12 cellular contexts compared by ENCODE assay signal in the genomic region with DNA sequence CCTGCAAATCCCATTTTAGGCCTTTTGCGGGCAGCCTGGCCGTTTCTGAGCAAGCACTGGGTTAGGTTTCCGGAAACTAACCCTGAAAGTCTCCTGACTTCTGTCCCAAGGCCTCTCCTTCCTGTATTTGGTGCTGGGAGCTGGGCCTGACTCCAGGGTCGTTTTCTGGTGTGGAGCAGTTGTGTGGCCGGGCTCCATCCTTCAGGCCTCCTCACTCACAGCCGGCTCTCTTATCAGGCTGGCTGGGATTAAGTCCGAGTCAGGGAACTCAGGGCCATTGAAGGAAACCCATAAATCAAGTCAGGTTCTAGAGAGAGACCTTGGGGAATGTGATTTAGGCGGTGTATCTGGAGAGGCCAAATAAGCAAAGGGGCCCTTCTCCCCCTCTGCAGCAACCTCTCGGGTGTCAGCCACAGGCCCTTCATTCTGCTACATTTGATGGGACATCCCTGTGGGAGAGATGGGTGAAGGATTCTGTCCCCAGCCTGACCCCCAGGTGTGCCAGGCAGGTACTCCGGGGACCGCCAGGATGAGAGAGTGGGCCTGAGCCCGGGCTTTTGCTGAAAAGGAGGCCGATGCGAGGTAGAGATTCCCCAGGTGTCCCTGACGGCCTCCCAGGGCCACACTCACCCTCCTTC. TPM values are rescaled to one million over a fixed set of nuclear protein-coding genes. Genes with fewer than 3 reads are reported as not detected.
A peak's percentile ranks its signal among the peaks of the same experiment; 100 is the strongest.
DNase-seq lines count a peak whose midpoint lies in the region; ATAC-seq and TF ChIP-seq lines count a peak whose summit lies in the region.
"Had no signal": no experiment of that assay in that cellular context is flagged by ENCODE, and none has a peak within 500 bp of the region (broad histone marks: within the 10 kb centered on the region; RNA-seq: fewer than 3 reads in every experiment).

No MANE protein-coding gene starts in this region.

- H3K4me1 Mint-ChIP-seq in H9 (peaks cover 66 to 80% of the 10 kb centered on the region in 2 experiments), T-cell (peaks cover 63 to 81% (median 67%) of the 10 kb centered on the region in 3 donors)

- H3K4me3 Mint-ChIP-seq in H9 (peak overlapping the region; percentile 19 to 74; a peak in 4 of 5 replicates), T-cell (peak overlapping the region; percentile 92 to 99 (median 95))

- DNase-seq in H9 (no peak), T-cell (no peak), hepatocyte (ENCODE audit: low spot score) (peak; percentile 22), psoas muscle (no peak), HCEC 1CT (no peak), RWPE1 (ENCODE audit: low spot score) (no peak)
- no peak for DNase-seq in stimulated activated CD4-positive, alpha-beta T cell treated with anti-CD3 and anti-CD28 coated beads, Interleukin-4, amount 100 ng/mL, for 24 hours
- DNase-seq: activated effector memory CD4-positive, alpha-beta T cell treated with Interleukin-2 at 50 U/mL for 16 hours; effector CD8-positive, alpha-beta T cell; NCI-H526 treated with DMSO at 0.1 percent for 48 hours had no signal

- no CpG with 5 or more reads among the region's 15 CpGs for WGBS in H9 (ENCODE audit: extremely low coverage, insufficient read length, low lambda C conversion rate)
- WGBS in hepatocyte (ENCODE audit: low lambda C conversion rate, missing lambda C conversion rate), result 45% methylated on average over 15 of the region's 15 CpGs
- 71 to 75% (median 71%) methylated on average over 15 of the region's 15 CpGs for WGBS in psoas muscle, 3 donors

- POLR2A ChIA-PET in T-cell (lab: Charles Lee) (interaction anchor here in 1 of 2 donors (0.9 to 1.4 kb wide), 2 partner anchors 14 to 274 kb away, joined by 4 read pairs; no protein-coding TSS in a partner anchor), RWPE1 (lab: Yijun Ruan, JAX; ENCODE audit: low non-redundant PET) (no interaction called here)

- no peaks in the 10 kb centered on the region for H3K9me2 ChIP-seq in hepatocyte (replicated peaks; ENCODE audit: insufficient read depth)

- H3K36me3 ChIP-seq in hepatocyte (replicated peaks; ENCODE audit: insufficient read depth, low read depth) (no peaks in the 10 kb centered on the region), psoas muscle (ENCODE audit: insufficient read depth in 1 of 2, low read depth in 1 of 2) (no peaks in the 10 kb centered on the region)

- H3K9me3 Mint-ChIP-seq in H9 (no peaks in the 10 kb centered on the region; a peak in 1 of 5 replicates), T-cell (no peaks in the 10 kb centered on the region)

- H3T11ph ChIP-seq in H9 (ENCODE audit: low read length), result no peak overlapping the region

- no peak overlapping the region for H2BK12ac ChIP-seq in H9 (ENCODE audit: insufficient read length, low read depth, low read length)

- no peak overlapping the region for H2AK5ac ChIP-seq in H9 (ENCODE audit: insufficient read length, low read length)

- H3K79me2 ChIP-seq in H9 (ENCODE audit: insufficient read depth, low read length) (no peaks in the 10 kb centered on the region), hepatocyte (peaks cover 6% of the 10 kb centered on the region)

- peaks cover 85% of the 10 kb centered on the region for H3K27me3 ChIP-seq in H9 (ENCODE audit: insufficient read depth, low read length)
- peaks cover 74% of the 10 kb centered on the region for H3K27me3 ChIP-seq in hepatocyte
- peaks cover 0 to 94% (median 29%) of the 10 kb centered on the region in 3 donors for H3K27me3 ChIP-seq in psoas muscle (ENCODE audit: insufficient read depth in 3 of 3, low read length in 2 of 3)

- no peaks in the 10 kb centered on the region; a peak in 1 of 7 replicates for H3K36me3 Mint-ChIP-seq in H9 (ENCODE audit: insufficient read depth in 1 of 3, low read depth in 3 of 3)
- H3K36me3 Mint-ChIP-seq in T-cell, result peaks cover 31% of the 10 kb centered on the region

- no peaks in the 10 kb centered on the region for H3K79me1 ChIP-seq in H9 (ENCODE audit: insufficient read depth, low read depth, low read length, poor library complexity, severe bottlenecking)

- H2BK15ac ChIP-seq in H9 (ENCODE audit: low read depth, low read length), result no peak overlapping the region

- no peak overlapping the region for H4K5ac ChIP-seq in H9 (ENCODE audit: insufficient read length, low read depth, low read length)

- H3K4ac ChIP-seq in H9 (ENCODE audit: low read depth, low read length), result no peak overlapping the region

- intact Hi-C loops in psoas muscle (cut with DNase I), result no loop called here

- H4K20me1 ChIP-seq in H9 (ENCODE audit: control insufficient read depth, insufficient read depth, insufficient read length), result no peaks in the 10 kb centered on the region
- no peaks in the 10 kb centered on the region for H4K20me1 ChIP-seq in hepatocyte (ENCODE audit: insufficient read depth, poor library complexity, severe bottlenecking)

- H4K91ac ChIP-seq in H9 (ENCODE audit: insufficient read length, low read depth, low read length), result no peak overlapping the region

- H3K56ac ChIP-seq in H9 (ENCODE audit: insufficient read length, low read depth, low read length), result no peak overlapping the region

- H3K27ac ChIP-seq in H9 (ENCODE audit: insufficient read length, low read depth, low read length), result no peak overlapping the region
- H3K27ac ChIP-seq in hepatocyte, result peak overlapping the region; percentile 36
- H3K27ac ChIP-seq in psoas muscle, result no peak overlapping the region
- H3K27ac ChIP-seq in RWPE1, result no peak overlapping the region
- H3K27ac ChIP-seq: KMS-11 had no signal

- H2BK120ac ChIP-seq in H9 (ENCODE audit: low read depth, low read length, poor library complexity, severe bottlenecking), result no peak overlapping the region

- no peak overlapping the region for H2AFZ ChIP-seq in H9 (ENCODE audit: low read length)
- no peak overlapping the region for H2AFZ ChIP-seq in hepatocyte

- H2BK20ac ChIP-seq in H9 (ENCODE audit: low read depth, low read length, poor library complexity, severe bottlenecking), result no peak overlapping the region

- H3K23me2 ChIP-seq in H9 (ENCODE audit: insufficient read length, low read depth, low read length, poor library complexity, severe bottlenecking), result peaks cover 39% of the 10 kb centered on the region

- H3K9me3 ChIP-seq in H9 (ENCODE audit: control insufficient read depth, low read depth, low read length) (no peaks in the 10 kb centered on the region), hepatocyte (ENCODE audit: low read depth) (no peaks in the 10 kb centered on the region), psoas muscle (no peaks in the 10 kb centered on the region)

- TF ChIP-seq CTCF in H9 (conservative IDR thresholded peaks at IDR 0.05) (no peak), hepatocyte (IDR thresholded peaks at IDR 0.05; ENCODE audit: poor library complexity) (no peak), psoas muscle (IDR thresholded peaks at IDR 0.05) (no peak), RWPE1 (conservative IDR thresholded peaks at IDR 0.05; ENCODE audit: low read depth) (no peak)

- CTCF ChIA-PET in T-cell (lab: Charles Lee), result interaction anchor here in 1 of 2 donors (0.6 to 1.3 kb wide), 2 partner anchors 12 to 16 kb away, joined by 3 to 5 read pairs; no protein-coding TSS in a partner anchor
- CTCF ChIA-PET in RWPE1 (lab: Yijun Ruan, JAX), result interaction anchor here (1.1 kb wide), 1 partner anchor 849 kb away, joined by 5 read pairs; no protein-coding TSS in a partner anchor

- ATAC-seq in T-cell (replicated peaks in 1 of 4) (no peak), psoas muscle (no peak), HG02763 (IDR thresholded peaks at IDR 0.05; ENCODE audit: unreplicated experiment) (no peak)

- no peak overlapping the region for H3K23ac ChIP-seq in H9 (ENCODE audit: insufficient read length, low read depth, low read length)

- H3K27ac Mint-ChIP-seq in H9 (no peak overlapping the region; a peak in 1 of 7 replicates), T-cell (peak overlapping the region; percentile 98 to 99)

- no peak overlapping the region for H2BK5ac ChIP-seq in H9 (ENCODE audit: insufficient read length, low read length)

- H4K8ac ChIP-seq in H9 (replicated peaks; ENCODE audit: insufficient read length, low read depth, low read length), result no peak overlapping the region

- no peak overlapping the region for H3K18ac ChIP-seq in H9 (ENCODE audit: insufficient read length, low read depth, low read length)

- H3K4me3 ChIP-seq in hepatocyte, result no peak overlapping the region
- H3K4me3 ChIP-seq in psoas muscle, result peak overlapping the region; percentile 63

- H3K4me1 ChIP-seq in H9 (ENCODE audit: insufficient read depth, low read length), result peaks cover 11% of the 10 kb centered on the region; the same call in 1 of the 2 replicates
- H3K4me1 ChIP-seq in hepatocyte (ENCODE audit: insufficient read depth), result peaks cover 23% of the 10 kb centered on the region
- H3K4me1 ChIP-seq in psoas muscle, result peaks cover 11% of the 10 kb centered on the region

- H3K14ac ChIP-seq in H9 (ENCODE audit: insufficient read depth, low read length), result no peak overlapping the region

- no peak overlapping the region for H3K9ac ChIP-seq in H9 (ENCODE audit: extremely low read depth, insufficient read length, low read length)
- H3K9ac ChIP-seq: KMS-11 had no signal

- peaks cover 97% of the 10 kb centered on the region for H3K27me3 Mint-ChIP-seq in H9 (ENCODE audit: low read depth)
- H3K27me3 Mint-ChIP-seq in T-cell, result peaks cover 5 to 6% of the 10 kb centered on the region in 2 donors

- H3K4me2 ChIP-seq in H9 (ENCODE audit: insufficient read depth, insufficient read length, low read length) (peak overlapping the region; percentile 46), hepatocyte (peak overlapping the region; percentile 91)
- H3K4me2 ChIP-seq: KMS-11 had no signal

RNA-seq across cellular contexts. Expression of a gene that starts 3.3 kb away (rescaled TPM):
- 0.31 TPM in 2 replicates for total RNA-seq in H9 (2021)
- 10 to 100 TPM; 47.2 to 98.1 (median 59.9) TPM for total RNA-seq in T-cell
- 0.96 and 2.4 TPM in 2 replicates for total RNA-seq in hepatocyte
- 15.4 and 27.1 TPM in 2 replicates for polyA plus RNA-seq in hepatocyte
- 1 to 10 TPM in 2 of 4 donors, under 1 TPM in 2; 0.64 to 1.8 (median 0.89) TPM for total RNA-seq in psoas muscle
- polyA plus RNA-seq in psoas muscle, result 1 to 10 TPM in 1 of 3 donors, under 1 TPM in 2; 0.64 to 1.2 (median 0.74) TPM

Comparison
In these comparisons a context has a peak if more than half of its experiments do, and no peak if none do; other contexts are left out.
1. H3K27ac Mint-ChIP-seq: peak in T-cell (2 of 2); none in H9 (0 of 3).
2. RNA of a gene that starts 3.3 kb away (total RNA-seq): 47.2 to 98.1 TPM in T-cell; 0.96 to 2.4 TPM in hepatocyte, 0.64 to 1.8 TPM in psoas muscle and 0.31 TPM in H9; every median in the first group is over 10 times any median in the second.